34 cellular contexts compared by ENCODE assay signal in the genomic region with DNA sequence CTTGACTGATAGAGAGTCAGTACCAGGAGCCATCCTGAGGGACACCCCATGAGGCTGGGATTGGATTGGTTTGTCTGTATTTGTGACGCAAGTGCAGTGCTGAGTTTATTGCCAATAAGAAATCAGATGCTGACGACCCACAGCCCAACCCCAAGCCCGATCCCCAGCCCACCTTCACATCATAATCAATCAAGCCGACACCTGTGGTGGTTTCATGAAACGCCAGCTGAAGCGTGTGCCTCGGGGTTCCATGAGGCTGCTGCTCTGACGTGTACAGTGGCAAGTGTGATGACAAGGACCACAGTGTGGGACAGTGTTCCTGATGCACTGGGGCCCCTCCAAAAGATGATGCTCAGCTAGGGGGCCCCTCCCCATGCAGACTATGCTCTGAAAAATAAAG.
"Had no signal": no experiment of that assay in that cellular context is flagged by ENCODE, and none has a peak within 500 bp of the region (broad histone marks: within the 10 kb centered on the region; RNA-seq: fewer than 3 reads in every experiment).

No MANE protein-coding gene starts in this region.

- H3K4me2 ChIP-seq: SK-N-SH had no signal

- H3K9me3 ChIP-seq: adrenal gland, MG63, SJSA1, SK-N-SH had no signal

- H3K4me3 ChIP-seq: adrenal gland, body of pancreas, breast epithelium, MG63, SJSA1 had no signal

- ATAC-seq: activated naive CD4-positive, alpha-beta T cell treated with anti-CD3 and anti-CD28 coated beads, Interleukin-2, amount 50 U/mL, for 72 hours; activated T-cell treated with anti-CD3 and anti-CD28 coated beads, Interleukin-2, amount 50 U/mL, for 4 hours; body of pancreas; Panc1 had no signal

- H3K27ac ChIP-seq: adrenal gland, body of pancreas, breast epithelium, SJSA1, VCaP had no signal

- DNase-seq: activated B cell treated with CpG ODN at 0.5 μM for 24 hours; activated CD4-positive, alpha-beta memory T cell treated with anti-CD3 and anti-CD28 coated beads for 36 hours; activated CD4-positive, alpha-beta T cell treated with anti-CD3 and anti-CD28 coated beads for 4 hours; activated CD4-positive, alpha-beta T cell treated with anti-CD3 and anti-CD28 coated beads, Interleukin-2, amount 50 U/mL, for 1 hour; activated CD4-positive, CD25-positive, alpha-beta regulatory T cell treated with anti-CD3 and anti-CD28 coated beads, Interleukin-2, amount 50 U/mL, for 72 hours; activated gamma-delta T cell treated with Interleukin-2 at 50 U/mL for 16 hours; activated naive CD4-positive, alpha-beta T cell treated with anti-CD3 and anti-CD28 coated beads for 36 hours; activated T-cell treated with anti-CD3 and anti-CD28 coated beads for 4 hours; activated T-cell treated with anti-CD3 and anti-CD28 coated beads, Interleukin-2, amount 50 U/mL, for 4 hours; body of pancreas; caudate nucleus; cerebellar nuclear complex; Kasumi-1; KBM-7; MG63; NCI-H1048; NCI-H1105 treated with DMSO at 0.1 percent for 48 hours; NCI-H1436; NCI-H1694; NCI-H1930; NCI-H2081 treated with DMSO at 0.1 percent for 48 hours; NCI-H226; NCI-H524 treated with DMSO at 0.1 percent for 48 hours; SHP77 treated with DMSO at 0.1 percent for 48 hours; SK-N-SH had no signal

- H3K9me3 Mint-ChIP-seq: T-helper 1 cell treated with Interleukin-12 subunit alpha and Interleukin-12 subunit beta and Interleukin-4 antibody, amounts not matched to agents 30 μg/mL and 1 μg/mL, for 36 hours; T-helper 2 cell treated with Interferon-gamma antibody and Interleukin-4, amounts not matched to agents 5 μg/mL and 100 μg/mL, for 36 hours had no signal

- H3K9me2 ChIP-seq: SK-N-SH had no signal

- H3K36me3 Mint-ChIP-seq: activated CD4-positive, alpha-beta memory T cell treated with anti-CD3 and anti-CD28 coated beads for 36 hours had no signal

- H3K27ac Mint-ChIP-seq: activated B cell treated with CpG ODN at 0.5 μM for 24 hours; activated CD4-positive, alpha-beta memory T cell treated with anti-CD3 and anti-CD28 coated beads for 36 hours; activated naive CD4-positive, alpha-beta T cell treated with anti-CD3 and anti-CD28 coated beads for 36 hours; activated T-helper 1 cell treated with anti-CD3 and anti-CD28 coated beads, Interleukin-12 subunit alpha, Interleukin-12 subunit beta, Interleukin-2, Interleukin-4 antibody, amounts not matched to agents 30 ng/mL and 10 ng/mL and 1 ng/mL, durations not matched to agents 14 hours and 24 hours and 36 hours; T-helper 1 cell treated with Interleukin-12 subunit alpha and Interleukin-12 subunit beta and Interleukin-4 antibody, amounts not matched to agents 30 μg/mL and 1 μg/mL, for 36 hours; T-helper 2 cell treated with Interferon-gamma antibody and Interleukin-4, amounts not matched to agents 5 μg/mL and 100 μg/mL, for 36 hours had no signal

- H3K4me1 Mint-ChIP-seq: activated B cell treated with CpG ODN at 0.5 μM for 24 hours had no signal

- H3K9ac ChIP-seq: SK-N-SH had no signal

- H3K4me1 ChIP-seq: adrenal gland, body of pancreas, breast epithelium, SJSA1 had no signal

- H3K27me3 ChIP-seq: adrenal gland, body of pancreas, MG63 had no signal

- H3K36me3 ChIP-seq: adrenal gland, breast epithelium, MG63, SJSA1 had no signal

- H3K4me3 Mint-ChIP-seq: activated B cell treated with CpG ODN at 0.5 μM for 24 hours; activated CD4-positive, alpha-beta memory T cell treated with anti-CD3 and anti-CD28 coated beads for 36 hours; activated naive CD4-positive, alpha-beta T cell treated with anti-CD3 and anti-CD28 coated beads for 36 hours; activated T-cell treated with anti-CD3 and anti-CD28 coated beads, Interleukin-2, amount 50 U/mL, for 4 hours; activated T-helper 1 cell treated with anti-CD3 and anti-CD28 coated beads, Interleukin-12 subunit alpha, Interleukin-12 subunit beta, Interleukin-2, Interleukin-4 antibody, amounts not matched to agents 30 ng/mL and 10 ng/mL and 1 ng/mL, durations not matched to agents 14 hours and 24 hours and 36 hours; T-helper 1 cell treated with Interleukin-12 subunit alpha and Interleukin-12 subunit beta and Interleukin-4 antibody, amounts not matched to agents 30 μg/mL and 1 μg/mL, for 36 hours; T-helper 2 cell treated with Interferon-gamma antibody and Interleukin-4, amounts not matched to agents 5 μg/mL and 100 μg/mL, for 36 hours had no signal
